In the genomic region with DNA sequence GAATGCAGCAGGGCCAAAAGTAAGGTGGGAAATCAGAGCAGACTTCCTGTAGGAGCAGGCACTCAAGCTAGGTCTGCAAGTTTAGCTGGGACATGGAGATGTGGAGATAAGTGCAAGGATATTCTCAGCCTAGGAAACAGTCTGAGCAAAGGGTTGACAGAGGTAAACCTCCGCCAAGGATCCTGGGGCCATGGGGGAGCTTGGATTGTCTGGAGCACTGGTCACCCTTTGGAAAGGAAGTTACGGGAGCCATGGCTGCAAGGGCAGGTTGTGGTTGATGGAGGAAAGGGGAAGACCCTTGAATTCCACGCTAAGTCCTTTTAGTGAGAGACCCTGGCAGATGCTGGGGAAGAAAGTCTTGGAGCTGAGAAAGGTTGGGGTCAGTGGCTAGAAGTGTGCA, we compare ENCODE assay signal across 18 cellular contexts.
DNase-seq lines count a peak whose midpoint lies in the region; ATAC-seq, FAIRE-seq and TF ChIP-seq lines count a peak whose summit lies in the region.
"Had no signal": no experiment of that assay in that cellular context is flagged by ENCODE, and none has a peak within 500 bp of the region (broad histone marks: within the 10 kb centered on the region; RNA-seq: fewer than 3 reads in every experiment).

No MANE protein-coding gene starts in this region.

- peak; percentile 2 for DNase-seq in D721Med (ENCODE audit: insufficient read length, low spot score)
- DNase-seq in colonic mucosa = peak; percentile 2
- DNase-seq in islet precursor cell = peak; percentile 15
- DNase-seq in posterior vena cava (ENCODE audit: low spot score) = peak; percentile 42
- no peak for DNase-seq in uterus
- DNase-seq in T-helper 17 cell = no peak
- DNase-seq: 8988T, Calu3, DMS 273 treated with DMSO at 0.1 percent for 48 hours, H9 had no signal

- H3K4me3 ChIP-seq in colonic mucosa = no peak overlapping the region
- H3K4me3 ChIP-seq in uterus = no peak overlapping the region
- H3K4me3 ChIP-seq: BLaER1 treated with 17β-estradiol and CSF1 and Interleukin-3, amounts not matched to agents 10 nM and 100 nM had no signal

- H3K36me3 ChIP-seq in colonic mucosa (no peaks in the 10 kb centered on the region), uterus (no peaks in the 10 kb centered on the region)
- H3K36me3 ChIP-seq: BLaER1 treated with 17β-estradiol and CSF1 and Interleukin-3, amounts not matched to agents 10 nM and 100 nM had no signal

- H3K27ac ChIP-seq in colonic mucosa (no peak overlapping the region), uterus (no peak overlapping the region)
- H3K27ac ChIP-seq: BLaER1 treated with 17β-estradiol and CSF1 and Interleukin-3, amounts not matched to agents 10 nM and 100 nM had no signal

- H3K27me3 ChIP-seq in colonic mucosa = no peaks in the 10 kb centered on the region
- H3K27me3 ChIP-seq in uterus = no peaks in the 10 kb centered on the region
- H3K27me3 ChIP-seq: BLaER1 treated with 17β-estradiol and CSF1 and Interleukin-3, amounts not matched to agents 10 nM and 100 nM had no signal

- H3K4me1 ChIP-seq in colonic mucosa (no peaks in the 10 kb centered on the region), uterus (no peaks in the 10 kb centered on the region)
- H3K4me1 ChIP-seq: BLaER1 treated with 17β-estradiol and CSF1 and Interleukin-3, amounts not matched to agents 10 nM and 100 nM had no signal

- intact Hi-C loops in colonic mucosa (cut with DNase I) = no loop called here
- intact Hi-C loops in posterior vena cava (cut with DNase I) = no loop called here
- intact Hi-C loops in uterus (cut with DNase I; ENCODE audit: low total_unique reads) = no loop called here

- H3K9ac ChIP-seq in colonic mucosa (ENCODE audit: low read depth in 2 of 2, low read length in 2 of 2) = no peak overlapping the region
- H3K9ac ChIP-seq: BLaER1 treated with 17β-estradiol and CSF1 and Interleukin-3, amounts not matched to agents 10 nM and 100 nM had no signal

- peaks cover 66% of the 10 kb centered on the region for H3K27me3 Mint-ChIP-seq in T-helper 17 cell

- ATAC-seq in HG03342 (IDR thresholded peaks at IDR 0.05; ENCODE audit: unreplicated experiment) (no peak), T-helper 17 cell (no peak)
- ATAC-seq: CD8-positive, alpha-beta T cell; HepG2 had no signal

- H3K4me3 Mint-ChIP-seq in T-helper 17 cell = no peak overlapping the region
- H3K4me3 Mint-ChIP-seq: CD8-positive, alpha-beta T cell; H9 had no signal

- peaks cover 5% of the 10 kb centered on the region for H3K36me3 Mint-ChIP-seq in T-helper 17 cell (ENCODE audit: low read depth)
- H3K36me3 Mint-ChIP-seq: CD8-positive, alpha-beta T cell had no signal

- TF ChIP-seq CTCF in D721Med (IDR thresholded peaks at IDR 0.05; ENCODE audit: insufficient read depth, missing control alignments) (no peak), colonic mucosa (IDR thresholded peaks at IDR 0.05) (no peak), uterus (IDR thresholded peaks at IDR 0.05) (no peak)

- no peak overlapping the region for H3K27ac Mint-ChIP-seq in T-helper 17 cell
- H3K27ac Mint-ChIP-seq: CD8-positive, alpha-beta T cell; H9 had no signal

- no peaks in the 10 kb centered on the region for H3K4me1 Mint-ChIP-seq in T-helper 17 cell

- no peaks in the 10 kb centered on the region for H3K9me3 ChIP-seq in colonic mucosa
- no peaks in the 10 kb centered on the region for H3K9me3 ChIP-seq in uterus
- no peaks in the 10 kb centered on the region for H3K9me3 ChIP-seq in T-helper 17 cell (ENCODE audit: control insufficient read depth, low read length, poor library complexity, severe bottlenecking)
- H3K9me3 ChIP-seq: BLaER1 treated with 17β-estradiol and CSF1 and Interleukin-3, amounts not matched to agents 10 nM and 100 nM had no signal

- no peak for TF ChIP-seq POLR2A in uterus (IDR thresholded peaks at IDR 0.05)

- no peak for FAIRE-seq in D721Med (lab: Jason Lieb, UNC)
- FAIRE-seq: G401.6, GM12891, GM19239, H1, HepG2 had no signal

Comparison
In these comparisons a context has a peak if more than half of its experiments do, and no peak if none do; other contexts are left out.
1. DNase-seq: peak in D721Med (single experiment), colonic mucosa (single experiment), islet precursor cell (single experiment) and posterior vena cava (single experiment); none in uterus (0 of 2) and T-helper 17 cell (0 of 3).